20 cellular contexts compared by ENCODE assay signal in the genomic region with DNA sequence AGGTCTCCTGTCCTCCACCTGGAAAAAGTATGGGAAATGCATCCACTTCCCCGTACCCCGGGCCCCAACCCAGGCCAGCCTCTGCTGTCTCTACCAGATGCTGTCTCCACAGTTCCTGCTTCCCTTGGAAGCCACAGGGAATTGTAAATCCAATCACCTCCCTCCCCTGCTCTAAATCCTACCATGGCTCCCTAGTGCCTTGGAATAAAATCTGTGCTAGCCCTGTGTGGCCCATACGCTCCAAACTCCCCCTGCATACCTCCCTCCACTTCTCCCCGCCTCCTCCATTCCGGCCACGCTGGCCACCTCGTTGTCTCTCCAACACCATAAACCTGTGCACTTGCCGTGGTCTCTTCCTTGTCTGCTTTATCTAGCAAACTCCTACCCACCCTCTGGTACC.
"Had no signal": no experiment of that assay in that cellular context is flagged by ENCODE, and none has a peak within 500 bp of the region (broad histone marks: within the 10 kb centered on the region; RNA-seq: fewer than 3 reads in every experiment).

No MANE protein-coding gene starts in this region.

- H3K27ac ChIP-seq: KMS-11 had no signal

- FAIRE-seq: HepG2, RCC 7860 had no signal

- H3K4me2 ChIP-seq: KMS-11 had no signal

- H3K9ac ChIP-seq: KMS-11 had no signal

- DNase-seq: IMR-90, Kasumi-1, MM.1S, NCI-H1092 treated with DMSO at 0.1 percent for 48 hours, NCI-H1436, NCI-H187, NCI-H2029, NCI-H2081 treated with DMSO at 0.1 percent for 48 hours, NCI-H2171, NCI-H226, NCI-H446, NCI-H510A, NCI-H524 treated with DMSO at 0.1 percent for 48 hours, NCI-H69, NCI-H774, RPMI8226, SHP77 had no signal
